18 cellular contexts compared by ENCODE assay signal in genomic region chr16:27219161-27219560, GRCh38.
"Had no signal": no experiment of that assay in that cellular context is flagged by ENCODE, and none has a peak within 500 bp of the region (broad histone marks: within the 10 kb centered on the region; RNA-seq: fewer than 3 reads in every experiment).

No MANE protein-coding gene starts in this region.

- H3K4me3 ChIP-seq: esophagus squamous epithelium, gastroesophageal sphincter, left ventricle myocardium inferior, pancreas, tibial artery, upper lobe of left lung, uterus had no signal

- H3K4me3 Mint-ChIP-seq: naive thymus-derived CD4-positive, alpha-beta T cell; stimulated activated naive CD8-positive, alpha-beta T cell treated with anti-CD3 and anti-CD28 coated beads, Interleukin-15, Interleukin-2, amounts not matched to agents 100 ng/mL and 50 ng/mL, for 24 hours had no signal

- H3K27ac Mint-ChIP-seq: progenitor cell of endocrine pancreas; stimulated activated naive CD8-positive, alpha-beta T cell treated with anti-CD3 and anti-CD28 coated beads, Interleukin-15, Interleukin-2, amounts not matched to agents 100 ng/mL and 50 ng/mL, for 24 hours had no signal

- H3K9me3 ChIP-seq: esophagus squamous epithelium, gastroesophageal sphincter, left ventricle myocardium inferior, pancreas, tibial artery, upper lobe of left lung, uterus had no signal

- H3K27ac ChIP-seq: esophagus squamous epithelium, gastroesophageal sphincter, left ventricle myocardium inferior, pancreas, tibial artery, upper lobe of left lung, uterus had no signal

- H3K27me3 ChIP-seq: esophagus squamous epithelium, gastroesophageal sphincter, pancreas, tibial artery, upper lobe of left lung, uterus had no signal

- ATAC-seq: gastroesophageal sphincter; left cardiac atrium; naive thymus-derived CD4-positive, alpha-beta T cell; pancreas; right cardiac atrium had no signal

- H3K9me3 Mint-ChIP-seq: naive thymus-derived CD4-positive, alpha-beta T cell; stimulated activated naive CD8-positive, alpha-beta T cell treated with anti-CD3 and anti-CD28 coated beads, Interleukin-15, Interleukin-2, amounts not matched to agents 100 ng/mL and 50 ng/mL, for 24 hours had no signal

- DNase-seq: dermis blood vessel endothelial cell; esophagus squamous epithelium; foreskin fibroblast; kidney; left cardiac atrium; left ventricle myocardium inferior; naive thymus-derived CD4-positive, alpha-beta T cell; nucleus accumbens; right cardiac atrium; small intestine; stimulated activated CD4-positive, alpha-beta T cell treated with anti-CD3 and anti-CD28 coated beads, Interleukin-12 subunit alpha, Interleukin-12 subunit beta, amount 100 ng/mL, for 4 hours; tibial artery; upper lobe of left lung; uterus had no signal

- H3K36me3 ChIP-seq: uterus had no signal
